ENCODE assay signal across 9 cellular contexts in the genomic region with DNA sequence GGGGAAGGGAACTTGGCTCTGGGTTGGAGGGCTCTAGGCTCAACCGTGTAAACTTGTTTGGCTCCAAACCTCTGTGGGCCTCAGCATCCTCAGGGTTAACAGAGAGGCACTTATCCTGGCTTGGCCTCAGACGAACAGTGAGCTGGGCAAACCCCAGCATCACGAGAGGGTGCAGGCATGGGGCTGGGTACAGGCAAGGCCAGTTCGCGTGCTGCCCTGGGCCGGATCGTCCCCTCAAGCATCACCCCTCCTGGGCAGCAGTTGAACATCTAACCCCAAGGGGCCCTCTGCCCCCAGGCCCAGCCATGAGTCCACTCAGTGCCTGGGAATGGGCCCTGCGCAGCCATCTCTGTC. TPM values are rescaled to one million over a fixed set of nuclear protein-coding genes. Genes with fewer than 3 reads are reported as not detected.
DNase-seq lines count a peak whose midpoint lies in the region; ATAC-seq and TF ChIP-seq lines count a peak whose summit lies in the region.
"Had no signal": no experiment of that assay in that cellular context is flagged by ENCODE, and none has a peak within 500 bp of the region (broad histone marks: within the 10 kb centered on the region; RNA-seq: fewer than 3 reads in every experiment).

No MANE protein-coding gene starts in this region.

- peak overlapping the region; percentile 10 to 46 for H3K4ac ChIP-seq in mesenchymal stem cell (ENCODE audit: low read depth in 1 of 2, low read length in 2 of 2)

- H3K14ac ChIP-seq in mesenchymal stem cell (ENCODE audit: low read length in 2 of 2) = no peak overlapping the region

- H3K9me3 Mint-ChIP-seq in activated CD8-positive, alpha-beta memory T cell treated with anti-CD3 and anti-CD28 coated beads, Interleukin-2, amount 10 ng/mL, durations not matched to agents 7 days and 5 days (ENCODE audit: low read depth) = no peaks in the 10 kb centered on the region

- peak overlapping the region; percentile 64 to 71 for H3K18ac ChIP-seq in mesenchymal stem cell (ENCODE audit: low read depth in 1 of 2, low read length in 2 of 2)

- H4K8ac ChIP-seq in mesenchymal stem cell (ENCODE audit: low read length) = peak overlapping the region; percentile 45

- no peak overlapping the region for H2BK120ac ChIP-seq in mesenchymal stem cell (ENCODE audit: low read depth, low read length)

- WGBS in mesenchymal stem cell = 72% methylated on average over 8 of the region's 8 CpGs

- no peak for DNase-seq in activated CD8-positive, alpha-beta memory T cell treated with anti-CD3 and anti-CD28 coated beads, Interleukin-2, amount 10 ng/mL, durations not matched to agents 7 days and 5 days
- no peak for DNase-seq in activated CD8-positive, alpha-beta memory T cell treated with anti-CD3 and anti-CD28 coated beads for 24 hours
- DNase-seq in astrocyte of the cerebellum (ENCODE audit: low read depth) = no peak
- DNase-seq in mesenchymal stem cell = no peak
- no peak for DNase-seq in tibial artery
- DNase-seq in COLO668 (lab: John Stamatoyannopoulos, UW; ENCODE audit: unreplicated experiment) = no peak
- no peak for DNase-seq in activated CD4-positive, CD25-positive, alpha-beta regulatory T cell (lab: John Stamatoyannopoulos, UW)
- DNase-seq in activated effector memory CD4-positive, alpha-beta T cell treated with Interleukin-2 at 50 U/mL for 16 hours = no peak
- DNase-seq: activated CD4-positive, alpha-beta T cell treated with anti-CD3 and anti-CD28 coated beads for 4 hours had no signal

- peak overlapping the region; percentile 53 for H3K4me3 Mint-ChIP-seq in activated CD8-positive, alpha-beta memory T cell treated with anti-CD3 and anti-CD28 coated beads, Interleukin-2, amount 10 ng/mL, durations not matched to agents 7 days and 5 days

- H3K4me1 ChIP-seq in mesenchymal stem cell (ENCODE audit: control insufficient read depth, insufficient read depth, low read depth, low read length) = peaks cover 41% of the 10 kb centered on the region
- peaks cover 0 to 61% (median 40%) of the 10 kb centered on the region in 4 donors for H3K4me1 ChIP-seq in tibial artery

- intact Hi-C loops in tibial artery (cut with DNase I; ENCODE audit: low total_unique reads) = no loop called here

- H3K4me2 ChIP-seq in mesenchymal stem cell (ENCODE audit: low read length, poor library complexity, severe bottlenecking) = peak overlapping the region; percentile 51

- peak overlapping the region; percentile 50 for H2BK15ac ChIP-seq in mesenchymal stem cell (ENCODE audit: low read depth, poor library complexity, severe bottlenecking)

- peaks cover 38% of the 10 kb centered on the region for H3K4me1 Mint-ChIP-seq in activated CD8-positive, alpha-beta memory T cell treated with anti-CD3 and anti-CD28 coated beads, Interleukin-2, amount 10 ng/mL, durations not matched to agents 7 days and 5 days

- H3K27me3 ChIP-seq in mesenchymal stem cell (ENCODE audit: control insufficient read depth in 1 of 2, insufficient read depth in 1 of 2, low read length in 2 of 2) (no peaks in the 10 kb centered on the region), tibial artery (no peaks in the 10 kb centered on the region)

- peak overlapping the region; percentile 45 for H2AK5ac ChIP-seq in mesenchymal stem cell (ENCODE audit: low read length, severe bottlenecking)

- peak overlapping the region; percentile 90 for H3K9ac ChIP-seq in mesenchymal stem cell (ENCODE audit: low read length)

- H3K27ac ChIP-seq in mesenchymal stem cell (ENCODE audit: low read length, poor library complexity, severe bottlenecking) (peak overlapping the region; percentile 43), tibial artery (peak overlapping the region; percentile 93 to 98)

- H3K36me3 ChIP-seq in mesenchymal stem cell (ENCODE audit: control insufficient read depth in 1 of 2, insufficient read depth in 2 of 2, low read depth in 1 of 2, low read length in 2 of 2) = peaks cover 39 to 45% of the 10 kb centered on the region in 2 experiments
- peaks cover 36 to 42% (median 41%) of the 10 kb centered on the region in 3 donors for H3K36me3 ChIP-seq in tibial artery

- H4K91ac ChIP-seq in mesenchymal stem cell (ENCODE audit: low read length) = peak overlapping the region; percentile 62

- peak overlapping the region; percentile 48 for H3K4me3 ChIP-seq in astrocyte of the cerebellum (ENCODE audit: low read depth, low read length)
- H3K4me3 ChIP-seq in mesenchymal stem cell (ENCODE audit: insufficient read depth in 1 of 2, low read depth in 1 of 2, low read length in 2 of 2) = peak overlapping the region in 1 of 2 experiments; percentile 89
- peak overlapping the region; percentile 94 to 96 for H3K4me3 ChIP-seq in tibial artery

- TF ChIP-seq CTCF in astrocyte of the cerebellum (IDR thresholded peaks at IDR 0.05; ENCODE audit: low read depth, low read length, missing control alignments) (no peak), tibial artery (IDR thresholded peaks at IDR 0.05) (no peak)

- no peak overlapping the region for H2BK5ac ChIP-seq in mesenchymal stem cell (ENCODE audit: low read depth, low read length, poor library complexity, severe bottlenecking)

- H2BK12ac ChIP-seq in mesenchymal stem cell (ENCODE audit: low read length in 2 of 2) = peak overlapping the region; percentile 38 to 70

- CTCF ChIA-PET in activated CD8-positive, alpha-beta memory T cell treated with anti-CD3 and anti-CD28 coated beads, Interleukin-2, amount 10 ng/mL, durations not matched to agents 7 days and 5 days (lab: Charles Lee) = interaction anchor here (0.9 to 7.1 kb wide), 3 partner anchors 12 to 37 kb away, joined by 3 to 172 read pairs (median 38); a partner anchor contains a TSS

- in situ Hi-C loops in astrocyte of the cerebellum (cut with HindIII; ENCODE audit: low sequenced_read_pairs) = no loop called here

- peaks cover 21% of the 10 kb centered on the region for H3K79me1 ChIP-seq in mesenchymal stem cell (replicated peaks; ENCODE audit: low read length, poor library complexity, severe bottlenecking)

- H2AFZ ChIP-seq in mesenchymal stem cell (ENCODE audit: low read depth, low read length) = no peak overlapping the region

- H3K27ac Mint-ChIP-seq in activated CD8-positive, alpha-beta memory T cell treated with anti-CD3 and anti-CD28 coated beads, Interleukin-2, amount 10 ng/mL, durations not matched to agents 7 days and 5 days = peak overlapping the region; percentile 65

- peaks cover 22% of the 10 kb centered on the region for H3K36me3 Mint-ChIP-seq in activated CD8-positive, alpha-beta memory T cell treated with anti-CD3 and anti-CD28 coated beads, Interleukin-2, amount 10 ng/mL, durations not matched to agents 7 days and 5 days

- ATAC-seq in activated CD8-positive, alpha-beta memory T cell treated with anti-CD3 and anti-CD28 coated beads, Interleukin-2, amount 10 ng/mL, durations not matched to agents 7 days and 5 days = no peak

- no peaks in the 10 kb centered on the region for H3K9me3 ChIP-seq in mesenchymal stem cell (ENCODE audit: control insufficient read depth, low read length)
- no peaks in the 10 kb centered on the region for H3K9me3 ChIP-seq in tibial artery

- H3K23ac ChIP-seq in mesenchymal stem cell (ENCODE audit: low read length in 2 of 2) = no peak overlapping the region

- no peaks in the 10 kb centered on the region for H3K27me3 Mint-ChIP-seq in activated CD8-positive, alpha-beta memory T cell treated with anti-CD3 and anti-CD28 coated beads, Interleukin-2, amount 10 ng/mL, durations not matched to agents 7 days and 5 days

RNA-seq across cellular contexts. Expression of a gene that starts 1.9 kb away (rescaled TPM):
- total RNA-seq in activated CD8-positive, alpha-beta memory T cell treated with anti-CD3 and anti-CD28 coated beads, Interleukin-2, amount 10 ng/mL, durations not matched to agents 7 days and 5 days = 100 to 1,000 TPM; 138 to 140 TPM
- polyA plus RNA-seq in mesenchymal stem cell (2013, experiment 1 of 2) = 22.5 TPM
- polyA plus RNA-seq in mesenchymal stem cell (2013, experiment 2 of 2) = 22.6 TPM

RNA-seq across cellular contexts. Expression of a gene that starts 5.4 kb away (rescaled TPM):
- 10 to 100 TPM; 36.6 to 54.2 TPM for total RNA-seq in activated CD8-positive, alpha-beta memory T cell treated with anti-CD3 and anti-CD28 coated beads, Interleukin-2, amount 10 ng/mL, durations not matched to agents 7 days and 5 days
- polyA plus RNA-seq in mesenchymal stem cell (2013, experiment 1 of 2) = 50.0 TPM
- polyA plus RNA-seq in mesenchymal stem cell (2013, experiment 2 of 2) = 53.5 TPM

RNA-seq across cellular contexts. Expression of a gene that starts 7.5 kb away (rescaled TPM):
- total RNA-seq in activated CD8-positive, alpha-beta memory T cell treated with anti-CD3 and anti-CD28 coated beads, Interleukin-2, amount 10 ng/mL, durations not matched to agents 7 days and 5 days = 10 to 100 TPM; 42.1 to 45.5 TPM
- polyA plus RNA-seq in mesenchymal stem cell (2013, experiment 1 of 2) = 64.9 TPM
- polyA plus RNA-seq in mesenchymal stem cell (2013, experiment 2 of 2) = 59.8 TPM

RNA-seq across cellular contexts. Expression of a gene that starts 17.9 kb away (rescaled TPM):
- 1 to 10 TPM in 1 of 2 experiments, under 1 TPM in 1; 0.80 to 1.1 TPM for total RNA-seq in activated CD8-positive, alpha-beta memory T cell treated with anti-CD3 and anti-CD28 coated beads, Interleukin-2, amount 10 ng/mL, durations not matched to agents 7 days and 5 days
- polyA plus RNA-seq in mesenchymal stem cell (2013, experiment 1 of 2) = 0.04 TPM
- 0.08 TPM for polyA plus RNA-seq in mesenchymal stem cell (2013, experiment 2 of 2)

RNA-seq across cellular contexts. Expression of a gene that starts 19.6 kb away (rescaled TPM):
- total RNA-seq in activated CD8-positive, alpha-beta memory T cell treated with anti-CD3 and anti-CD28 coated beads, Interleukin-2, amount 10 ng/mL, durations not matched to agents 7 days and 5 days = 10 to 100 TPM; 46.2 to 46.8 TPM
- 52.8 TPM for polyA plus RNA-seq in mesenchymal stem cell (2013, experiment 1 of 2)
- polyA plus RNA-seq in mesenchymal stem cell (2013, experiment 2 of 2) = 46.9 TPM
